In the genomic region with DNA sequence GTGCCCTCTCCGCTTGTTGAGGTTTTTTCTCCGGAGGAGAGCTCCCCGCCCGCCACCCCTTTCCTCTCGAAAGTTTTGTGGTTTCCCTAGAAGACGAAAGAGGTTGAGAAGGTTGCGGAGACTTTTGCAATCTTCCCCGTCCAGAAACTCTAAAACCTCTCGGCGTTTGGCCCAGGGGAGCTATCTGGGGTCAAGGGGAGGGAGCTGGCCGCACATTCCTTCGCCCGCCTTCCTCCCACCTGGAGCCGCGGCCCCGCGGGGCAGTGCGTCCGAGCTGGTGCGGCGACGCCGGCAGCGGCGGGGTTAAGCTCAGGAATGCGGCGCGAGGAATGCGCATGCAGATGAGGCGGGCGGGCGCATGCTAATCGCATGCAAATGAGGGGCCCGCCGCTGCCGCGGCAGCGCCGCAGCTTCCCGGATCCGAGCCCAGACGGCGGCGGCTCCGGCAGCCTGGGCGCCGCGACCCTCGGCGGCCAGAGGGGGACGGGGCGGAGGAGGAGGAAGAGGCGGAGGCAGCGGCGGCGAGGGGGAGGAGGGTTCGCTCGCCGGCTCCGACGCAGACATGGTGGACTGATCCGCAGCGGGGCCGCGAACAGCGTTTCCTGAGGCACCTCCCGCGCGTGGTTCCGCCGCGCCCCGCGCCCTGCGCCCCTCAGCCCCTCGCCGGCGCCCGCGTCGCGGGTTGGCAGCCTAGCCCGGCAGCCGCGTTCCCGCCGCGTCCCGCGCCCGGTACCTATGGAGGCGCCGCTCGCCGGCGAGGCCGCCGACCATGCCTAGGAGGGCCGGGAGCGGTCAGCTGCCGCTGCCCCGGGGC, we compare ENCODE assay signal across 1 cellular context.
A peak's percentile ranks its signal among the peaks of the same experiment; 100 is the strongest.
TF ChIP-seq lines count a peak whose summit lies in the region.

A gene (plus strand): TSS at position 535 of the 814 bp plus-strand sequence. CDS start 235 bp downstream, at position 770.

TF ChIP-seq in HEK293, 187 proteins besides CTCF, POLR2A, EP300 and RAD21 (continued from another document and continues in another):
- no peak for TF ChIP-seq ZNF747 (tag by site-specific recombination; IDR thresholded peaks at IDR 0.05)
- no peak for TF ChIP-seq ZNF416 (tag by site-specific recombination; IDR thresholded peaks at IDR 0.05)
- TF ChIP-seq FEZF1 (tag by site-specific recombination; IDR thresholded peaks at IDR 0.05), result no peak
- no peak for TF ChIP-seq ZNF843 (tag by site-specific recombination; IDR thresholded peaks at IDR 0.05)
- TF ChIP-seq ZNF335 (tag by site-specific recombination; conservative IDR thresholded peaks at IDR 0.05), result peak; percentile 44; the same call in 1 of the 2 replicates
- TF ChIP-seq, protein P1, sequence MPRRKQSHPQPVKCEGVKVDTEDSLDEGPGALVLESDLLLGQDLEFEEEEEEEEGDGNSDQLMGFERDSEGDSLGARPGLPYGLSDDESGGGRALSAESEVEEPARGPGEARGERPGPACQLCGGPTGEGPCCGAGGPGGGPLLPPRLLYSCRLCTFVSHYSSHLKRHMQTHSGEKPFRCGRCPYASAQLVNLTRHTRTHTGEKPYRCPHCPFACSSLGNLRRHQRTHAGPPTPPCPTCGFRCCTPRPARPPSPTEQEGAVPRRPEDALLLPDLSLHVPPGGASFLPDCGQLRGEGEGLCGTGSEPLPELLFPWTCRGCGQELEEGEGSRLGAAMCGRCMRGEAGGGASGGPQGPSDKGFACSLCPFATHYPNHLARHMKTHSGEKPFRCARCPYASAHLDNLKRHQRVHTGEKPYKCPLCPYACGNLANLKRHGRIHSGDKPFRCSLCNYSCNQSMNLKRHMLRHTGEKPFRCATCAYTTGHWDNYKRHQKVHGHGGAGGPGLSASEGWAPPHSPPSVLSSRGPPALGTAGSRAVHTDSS (tag by site-specific recombination; IDR thresholded peaks at IDR 0.05), result peak; percentile 59; the same call in 1 of the 2 replicates
- no peak for TF ChIP-seq ZNF76 (tag by site-specific recombination; IDR thresholded peaks at IDR 0.05; ENCODE audit: borderline replicate concordance, low read depth)
- no peak for TF ChIP-seq ZNF664 (tag by site-specific recombination; IDR thresholded peaks at IDR 0.05)
- TF ChIP-seq ZNF791 (tag by site-specific recombination; IDR thresholded peaks at IDR 0.05), result no peak
- no peak for TF ChIP-seq MEIS1 (CRISPR knock-in tag; IDR thresholded peaks at IDR 0.05; ENCODE audit: borderline replicate concordance)
- TF ChIP-seq ZFHX2 (tag by site-specific recombination; conservative IDR thresholded peaks at IDR 0.05), result peak; percentile 60
- TF ChIP-seq ZNF2 (tag by site-specific recombination; IDR thresholded peaks at IDR 0.05), result 0 out of 2 replicates have a peak, but pooled peaks have one; percentile 33
- no peak for TF ChIP-seq GLI4 (tag by site-specific recombination; IDR thresholded peaks at IDR 0.05)
- 0 out of 2 replicates have a peak, but pooled peaks have one; percentile 50 for TF ChIP-seq ZNF610 (tag by site-specific recombination; IDR thresholded peaks at IDR 0.05; ENCODE audit: borderline replicate concordance)
- TF ChIP-seq ZNF624 (tag by site-specific recombination; IDR thresholded peaks at IDR 0.05), result no peak
- no peak for TF ChIP-seq ZNF529 (tag by site-specific recombination; IDR thresholded peaks at IDR 0.05; ENCODE audit: insufficient replicate concordance)
- no peak for TF ChIP-seq ZNF792 (tag by site-specific recombination; IDR thresholded peaks at IDR 0.05)
- TF ChIP-seq REPIN1 (tag by site-specific recombination; IDR thresholded peaks at IDR 0.05; ENCODE audit: low read depth), result no peak
- TF ChIP-seq ZNF292 (tag by site-specific recombination; IDR thresholded peaks at IDR 0.05; ENCODE audit: borderline replicate concordance, low read depth), result no peak
- no peak for TF ChIP-seq ZNF223 (tag by site-specific recombination; IDR thresholded peaks at IDR 0.05)
- TF ChIP-seq, protein P2, sequence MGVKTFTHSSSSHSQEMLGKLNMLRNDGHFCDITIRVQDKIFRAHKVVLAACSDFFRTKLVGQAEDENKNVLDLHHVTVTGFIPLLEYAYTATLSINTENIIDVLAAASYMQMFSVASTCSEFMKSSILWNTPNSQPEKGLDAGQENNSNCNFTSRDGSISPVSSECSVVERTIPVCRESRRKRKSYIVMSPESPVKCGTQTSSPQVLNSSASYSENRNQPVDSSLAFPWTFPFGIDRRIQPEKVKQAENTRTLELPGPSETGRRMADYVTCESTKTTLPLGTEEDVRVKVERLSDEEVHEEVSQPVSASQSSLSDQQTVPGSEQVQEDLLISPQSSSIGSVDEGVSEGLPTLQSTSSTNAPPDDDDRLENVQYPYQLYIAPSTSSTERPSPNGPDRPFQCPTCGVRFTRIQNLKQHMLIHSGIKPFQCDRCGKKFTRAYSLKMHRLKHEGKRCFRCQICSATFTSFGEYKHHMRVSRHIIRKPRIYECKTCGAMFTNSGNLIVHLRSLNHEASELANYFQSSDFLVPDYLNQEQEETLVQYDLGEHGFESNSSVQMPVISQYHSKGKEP (tag by site-specific recombination; IDR thresholded peaks at IDR 0.05), result peak; percentile 65
- TF ChIP-seq GLI2 (tag by site-specific recombination; IDR thresholded peaks at IDR 0.05; ENCODE audit: borderline replicate concordance, low read depth), result no peak
- TF ChIP-seq ZBTB21 (tag by site-specific recombination; IDR thresholded peaks at IDR 0.05), result no peak
- peak; percentile 70 for TF ChIP-seq IKZF3 (tag by site-specific recombination; IDR thresholded peaks at IDR 0.05)
- TF ChIP-seq, protein P3, sequence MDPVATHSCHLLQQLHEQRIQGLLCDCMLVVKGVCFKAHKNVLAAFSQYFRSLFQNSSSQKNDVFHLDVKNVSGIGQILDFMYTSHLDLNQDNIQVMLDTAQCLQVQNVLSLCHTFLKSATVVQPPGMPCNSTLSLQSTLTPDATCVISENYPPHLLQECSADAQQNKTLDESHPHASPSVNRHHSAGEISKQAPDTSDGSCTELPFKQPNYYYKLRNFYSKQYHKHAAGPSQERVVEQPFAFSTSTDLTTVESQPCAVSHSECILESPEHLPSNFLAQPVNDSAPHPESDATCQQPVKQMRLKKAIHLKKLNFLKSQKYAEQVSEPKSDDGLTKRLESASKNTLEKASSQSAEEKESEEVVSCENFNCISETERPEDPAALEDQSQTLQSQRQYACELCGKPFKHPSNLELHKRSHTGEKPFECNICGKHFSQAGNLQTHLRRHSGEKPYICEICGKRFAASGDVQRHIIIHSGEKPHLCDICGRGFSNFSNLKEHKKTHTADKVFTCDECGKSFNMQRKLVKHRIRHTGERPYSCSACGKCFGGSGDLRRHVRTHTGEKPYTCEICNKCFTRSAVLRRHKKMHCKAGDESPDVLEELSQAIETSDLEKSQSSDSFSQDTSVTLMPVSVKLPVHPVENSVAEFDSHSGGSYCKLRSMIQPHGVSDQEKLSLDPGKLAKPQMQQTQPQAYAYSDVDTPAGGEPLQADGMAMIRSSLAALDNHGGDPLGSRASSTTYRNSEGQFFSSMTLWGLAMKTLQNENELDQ (tag by site-specific recombination; IDR thresholded peaks at IDR 0.05; ENCODE audit: low read depth), result no peak
- TF ChIP-seq ZNF426 (tag by site-specific recombination; IDR thresholded peaks at IDR 0.05), result no peak
- TF ChIP-seq ZNF184 (tag by site-specific recombination; IDR thresholded peaks at IDR 0.05), result no peak
- 0 out of 2 replicates have a peak, but pooled peaks have one; percentile 51 for TF ChIP-seq ZNF561 (tag by site-specific recombination; IDR thresholded peaks at IDR 0.05; ENCODE audit: borderline replicate concordance)
- no peak for TF ChIP-seq ZNF571 (tag by site-specific recombination; IDR thresholded peaks at IDR 0.05)
- TF ChIP-seq SCRT2 (tag by site-specific recombination; IDR thresholded peaks at IDR 0.05), result no peak
- TF ChIP-seq ZNF776 (tag by site-specific recombination; IDR thresholded peaks at IDR 0.05; ENCODE audit: borderline replicate concordance), result no peak
- TF ChIP-seq, protein P4, sequence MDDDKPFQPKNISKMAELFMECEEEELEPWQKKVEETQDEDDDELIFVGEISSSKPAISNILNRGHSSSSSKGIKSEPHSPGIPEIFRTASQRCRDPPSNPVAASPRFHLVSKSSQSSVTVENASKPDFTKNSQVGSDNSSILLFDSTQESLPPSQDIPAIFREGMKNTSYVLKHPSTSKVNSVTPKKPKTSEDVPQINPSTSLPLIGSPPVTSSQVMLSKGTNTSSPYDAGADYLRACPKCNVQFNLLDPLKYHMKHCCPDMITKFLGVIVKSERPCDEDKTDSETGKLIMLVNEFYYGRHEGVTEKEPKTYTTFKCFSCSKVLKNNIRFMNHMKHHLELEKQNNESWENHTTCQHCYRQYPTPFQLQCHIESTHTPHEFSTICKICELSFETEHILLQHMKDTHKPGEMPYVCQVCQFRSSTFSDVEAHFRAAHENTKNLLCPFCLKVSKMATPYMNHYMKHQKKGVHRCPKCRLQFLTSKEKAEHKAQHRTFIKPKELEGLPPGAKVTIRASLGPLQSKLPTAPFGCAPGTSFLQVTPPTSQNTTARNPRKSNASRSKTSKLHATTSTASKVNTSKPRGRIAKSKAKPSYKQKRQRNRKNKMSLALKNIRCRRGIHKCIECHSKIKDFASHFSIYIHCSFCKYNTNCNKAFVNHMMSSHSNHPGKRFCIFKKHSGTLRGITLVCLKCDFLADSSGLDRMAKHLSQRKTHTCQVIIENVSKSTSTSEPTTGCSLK (tag by site-specific recombination; IDR thresholded peaks at IDR 0.05), result no peak
- TF ChIP-seq ZNF473 (tag by site-specific recombination; IDR thresholded peaks at IDR 0.05), result no peak
- TF ChIP-seq ZNF549 (tag by site-specific recombination; IDR thresholded peaks at IDR 0.05), result no peak
- TF ChIP-seq ZNF777 (tag by site-specific recombination; IDR thresholded peaks at IDR 0.05; ENCODE audit: borderline replicate concordance), result no peak
- no peak for TF ChIP-seq MYNN (tag by site-specific recombination; IDR thresholded peaks at IDR 0.05; ENCODE audit: borderline replicate concordance)
- TF ChIP-seq, protein P5, sequence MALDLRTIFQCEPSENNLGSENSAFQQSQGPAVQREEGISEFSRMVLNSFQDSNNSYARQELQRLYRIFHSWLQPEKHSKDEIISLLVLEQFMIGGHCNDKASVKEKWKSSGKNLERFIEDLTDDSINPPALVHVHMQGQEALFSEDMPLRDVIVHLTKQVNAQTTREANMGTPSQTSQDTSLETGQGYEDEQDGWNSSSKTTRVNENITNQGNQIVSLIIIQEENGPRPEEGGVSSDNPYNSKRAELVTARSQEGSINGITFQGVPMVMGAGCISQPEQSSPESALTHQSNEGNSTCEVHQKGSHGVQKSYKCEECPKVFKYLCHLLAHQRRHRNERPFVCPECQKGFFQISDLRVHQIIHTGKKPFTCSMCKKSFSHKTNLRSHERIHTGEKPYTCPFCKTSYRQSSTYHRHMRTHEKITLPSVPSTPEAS (tag by site-specific recombination; IDR thresholded peaks at IDR 0.05), result no peak
- TF ChIP-seq SP7 (tag by site-specific recombination; IDR thresholded peaks at IDR 0.05), result peak; percentile 55
- TF ChIP-seq ZNF623 (tag by site-specific recombination; IDR thresholded peaks at IDR 0.05), result no peak
- TF ChIP-seq ZNF521 (tag by site-specific recombination; IDR thresholded peaks at IDR 0.05), result no peak
- TF ChIP-seq ZFP37 (tag by site-specific recombination; IDR thresholded peaks at IDR 0.05), result 0 out of 2 replicates have a peak, but pooled peaks have one; percentile 23
- TF ChIP-seq GLIS1 (tag by site-specific recombination; IDR thresholded peaks at IDR 0.05), result no peak
- TF ChIP-seq ZNF654 (tag by site-specific recombination; IDR thresholded peaks at IDR 0.05; ENCODE audit: low read depth), result no peak
- 0 out of 2 replicates have a peak, but pooled peaks have one; percentile 30 for TF ChIP-seq ZNF324 (tag by site-specific recombination; IDR thresholded peaks at IDR 0.05)
- TF ChIP-seq ZNF114 (tag by site-specific recombination; IDR thresholded peaks at IDR 0.05), result no peak
- TF ChIP-seq, protein P6, sequence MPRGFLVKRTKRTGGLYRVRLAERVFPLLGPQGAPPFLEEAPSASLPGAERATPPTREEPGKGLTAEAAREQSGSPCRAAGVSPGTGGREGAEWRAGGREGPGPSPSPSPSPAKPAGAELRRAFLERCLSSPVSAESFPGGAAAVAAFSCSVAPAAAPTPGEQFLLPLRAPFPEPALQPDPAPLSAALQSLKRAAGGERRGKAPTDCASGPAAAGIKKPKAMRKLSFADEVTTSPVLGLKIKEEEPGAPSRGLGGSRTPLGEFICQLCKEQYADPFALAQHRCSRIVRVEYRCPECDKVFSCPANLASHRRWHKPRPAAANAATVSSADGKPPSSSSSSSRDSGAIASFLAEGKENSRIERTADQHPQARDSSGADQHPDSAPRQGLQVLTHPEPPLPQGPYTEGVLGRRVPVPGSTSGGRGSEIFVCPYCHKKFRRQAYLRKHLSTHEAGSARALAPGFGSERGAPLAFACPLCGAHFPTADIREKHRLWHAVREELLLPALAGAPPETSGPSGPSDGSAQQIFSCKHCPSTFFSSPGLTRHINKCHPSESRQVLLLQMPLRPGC (tag by site-specific recombination; IDR thresholded peaks at IDR 0.05), result peak; percentile 94
- no peak for TF ChIP-seq ZBTB48 (tag by site-specific recombination; IDR thresholded peaks at IDR 0.05)
- TF ChIP-seq, protein P7, sequence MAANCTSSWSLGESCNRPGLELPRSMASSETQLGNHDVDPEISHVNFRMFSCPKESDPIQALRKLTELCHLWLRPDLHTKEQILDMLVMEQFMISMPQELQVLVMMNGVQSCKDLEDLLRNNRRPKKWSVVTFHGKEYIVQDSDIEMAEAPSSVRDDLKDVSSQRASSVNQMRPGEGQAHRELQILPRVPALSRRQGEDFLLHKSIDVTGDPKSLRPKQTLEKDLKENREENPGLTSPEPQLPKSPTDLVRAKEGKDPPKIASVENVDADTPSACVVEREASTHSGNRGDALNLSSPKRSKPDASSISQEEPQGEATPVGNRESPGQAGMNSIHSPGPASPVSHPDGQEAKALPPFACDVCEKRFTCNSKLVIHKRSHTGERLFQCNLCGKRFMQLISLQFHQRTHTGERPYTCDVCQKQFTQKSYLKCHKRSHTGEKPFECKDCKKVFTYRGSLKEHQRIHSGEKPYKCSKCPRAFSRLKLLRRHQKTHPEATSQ (tag by site-specific recombination; IDR thresholded peaks at IDR 0.05), result no peak
- TF ChIP-seq ZNF621 (tag by site-specific recombination; IDR thresholded peaks at IDR 0.05), result no peak
- no peak for TF ChIP-seq ZNF555 (tag by site-specific recombination; conservative IDR thresholded peaks at IDR 0.05)
- TF ChIP-seq OSR2 (tag by site-specific recombination; IDR thresholded peaks at IDR 0.05), result no peak
- peak; percentile 32; the same call in 1 of the 2 replicates for TF ChIP-seq ZIC2 (tag by site-specific recombination; IDR thresholded peaks at IDR 0.05)
- TF ChIP-seq, protein P8, sequence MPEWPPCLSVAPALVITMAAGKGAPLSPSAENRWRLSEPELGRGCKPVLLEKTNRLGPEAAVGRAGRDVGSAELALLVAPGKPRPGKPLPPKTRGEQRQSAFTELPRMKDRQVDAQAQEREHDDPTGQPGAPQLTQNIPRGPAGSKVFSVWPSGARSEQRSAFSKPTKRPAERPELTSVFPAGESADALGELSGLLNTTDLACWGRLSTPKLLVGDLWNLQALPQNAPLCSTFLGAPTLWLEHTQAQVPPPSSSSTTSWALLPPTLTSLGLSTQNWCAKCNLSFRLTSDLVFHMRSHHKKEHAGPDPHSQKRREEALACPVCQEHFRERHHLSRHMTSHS (tag by site-specific recombination; IDR thresholded peaks at IDR 0.05), result no peak
- TF ChIP-seq ZNF626 (tag by site-specific recombination; IDR thresholded peaks at IDR 0.05), result no peak
- no peak for TF ChIP-seq ZBTB7A (tag by site-specific recombination; IDR thresholded peaks at IDR 0.05; ENCODE audit: low read depth)
- TF ChIP-seq SP3 (tag by site-specific recombination; IDR thresholded peaks at IDR 0.05), result peak; percentile 55
